In the genomic region with DNA sequence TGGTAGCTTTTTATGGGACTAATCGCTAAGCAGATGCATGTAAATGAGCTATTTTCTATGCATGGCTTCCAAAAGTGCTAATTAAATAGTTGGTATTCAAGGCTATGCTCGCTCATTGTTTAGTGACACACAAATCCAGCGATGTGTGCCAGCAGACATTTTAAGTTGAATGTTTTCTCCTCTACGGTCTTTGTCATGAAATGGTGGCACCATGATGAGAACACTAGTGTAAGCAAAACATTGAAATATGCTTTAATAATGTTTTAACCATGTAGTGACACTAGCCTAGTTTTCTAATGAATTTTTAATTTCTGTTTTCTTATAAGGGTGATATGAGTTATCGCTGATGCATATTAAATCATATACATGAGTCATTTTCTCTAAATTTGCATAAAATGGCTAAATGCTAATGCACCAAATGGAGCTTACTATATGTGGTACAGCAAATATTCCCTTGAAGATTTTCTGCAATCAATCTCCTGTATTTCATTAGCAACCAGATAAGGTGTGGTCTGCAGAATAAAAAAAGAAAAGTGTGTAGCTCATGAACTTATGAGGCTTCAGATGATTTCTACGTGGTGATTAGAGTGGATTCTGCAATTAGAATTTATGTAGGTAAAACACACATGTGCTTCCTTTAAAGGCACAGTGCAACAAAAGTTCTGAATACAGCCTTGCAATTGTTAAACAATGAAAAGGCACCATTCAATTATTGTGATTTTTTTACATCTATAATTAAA, we compare ENCODE assay signal across 22 cellular contexts.
A peak's percentile ranks its signal among the peaks of the same experiment; 100 is the strongest.
DNase-seq lines count a peak whose midpoint lies in the region; ATAC-seq, FAIRE-seq and TF ChIP-seq lines count a peak whose summit lies in the region.
"Had no signal": no experiment of that assay in that cellular context is flagged by ENCODE, and none has a peak within 500 bp of the region (broad histone marks: within the 10 kb centered on the region; RNA-seq: fewer than 3 reads in every experiment).

No MANE protein-coding gene starts in this region.

- no peaks in the 10 kb centered on the region for H3K36me3 ChIP-seq in lower lobe of right lung
- H3K36me3 ChIP-seq: BE2C had no signal

- TF ChIP-seq CTCF in lower lobe of right lung (IDR thresholded peaks at IDR 0.05): no peak

- ATAC-seq in HG03378 (IDR thresholded peaks at IDR 0.05; ENCODE audit: unreplicated experiment): no peak
- ATAC-seq in GM19463 (IDR thresholded peaks at IDR 0.05; ENCODE audit: unreplicated experiment): no peak
- ATAC-seq in lower lobe of right lung: no peak
- ATAC-seq: HepG2 had no signal

- H3K27ac ChIP-seq in lower lobe of right lung: no peak overlapping the region
- H3K27ac ChIP-seq: 22Rv1, GM23248, KMS-11 had no signal

- TF ChIP-seq POLR2A in GM12891 (IDR thresholded peaks at IDR 0.05; ENCODE audit: low read depth, low read length): no peak

- DNase-seq in NCI-H748 (lab: John Stamatoyannopoulos, UW; ENCODE audit: unreplicated experiment) (peak; percentile 19), NCI-H748 treated with DMSO at 0.1 percent for 48 hours (lab: John Stamatoyannopoulos, UW) (no peak), cerebellar cortex (ENCODE audit: low spot score) (peak; percentile 69), medulla oblongata (ENCODE audit: extremely low spot score) (peak; percentile 81), GM12891 (ENCODE audit: insufficient read length, low spot score) (no peak), lower lobe of right lung (no peak)
- DNase-seq: BE2C; CD4-positive, alpha-beta T cell; DMS79; GM23248; NCI-H1092; NCI-H146; NCI-H2107; NCI-H226; OCI-M1; RPMI8226; SIG-M5 had no signal

- H3K4me3 ChIP-seq in lower lobe of right lung: no peak overlapping the region
- H3K4me3 ChIP-seq: GM23248 had no signal

- peaks cover 42% of the 10 kb centered on the region for H3K27me3 ChIP-seq in lower lobe of right lung (ENCODE audit: low read depth)

- peaks cover 15% of the 10 kb centered on the region for H3K4me1 ChIP-seq in lower lobe of right lung
- H3K4me1 ChIP-seq: BE2C had no signal

- no peaks in the 10 kb centered on the region for H3K9me3 ChIP-seq in lower lobe of right lung
- H3K9me3 ChIP-seq: BE2C had no signal

- intact Hi-C loops in lower lobe of right lung (cut with DNase I): no loop called here

- no peak for FAIRE-seq in GM12891 (lab: Jason Lieb, UNC)
- FAIRE-seq: HepG2 had no signal

TF ChIP-seq in GM12891, 5 proteins besides CTCF, POLR2A, EP300 and RAD21:
- no peak for TF ChIP-seq POU2F2 (IDR thresholded peaks at IDR 0.05; ENCODE audit: low read depth, low read length)
- TF ChIP-seq PAX5 (IDR thresholded peaks at IDR 0.05; ENCODE audit: insufficient read depth, low read length, severe bottlenecking): no peak
- no peak for TF ChIP-seq POLR2AphosphoS5 (IDR thresholded peaks at IDR 0.05; ENCODE audit: low read depth, low read length)
- no peak for TF ChIP-seq TAF1 (IDR thresholded peaks at IDR 0.05; ENCODE audit: low read depth, low read length)
- TF ChIP-seq SPI1 (IDR thresholded peaks at IDR 0.05; ENCODE audit: low read depth, low read length): no peak

Comparison
In these comparisons a context has a peak if more than half of its experiments do, and no peak if none do; other contexts are left out.
1. DNase-seq: peak in NCI-H748 (single experiment), cerebellar cortex (single experiment) and medulla oblongata (single experiment); none in NCI-H748 treated with DMSO at 0.1 percent for 48 hours (single experiment), GM12891 (single experiment) and lower lobe of right lung (single experiment).